In genomic region chr21:35503646-35504045, GRCh38 we compare ENCODE assay signal across 12 cellular contexts.
DNase-seq lines count a peak whose midpoint lies in the region; ATAC-seq lines count a peak whose summit lies in the region.
"Had no signal": no experiment of that assay in that cellular context is flagged by ENCODE, and none has a peak within 500 bp of the region (broad histone marks: within the 10 kb centered on the region; RNA-seq: fewer than 3 reads in every experiment).

No MANE protein-coding gene starts in this region.

- H3K36me3 ChIP-seq in aorta (ENCODE audit: control insufficient read depth in 1 of 2, insufficient read depth in 2 of 2, low read length in 1 of 2): no peaks in the 10 kb centered on the region

- H3K27ac Mint-ChIP-seq in stimulated activated naive CD8-positive, alpha-beta T cell treated with anti-CD3 and anti-CD28 coated beads, Interleukin-15, Interleukin-2, amounts not matched to agents 100 ng/mL and 50 ng/mL, for 24 hours: no peak overlapping the region
- H3K27ac Mint-ChIP-seq: IgD-negative memory B cell, progenitor cell of endocrine pancreas had no signal

- no peak for DNase-seq in stimulated activated naive CD8-positive, alpha-beta T cell treated with anti-CD3 and anti-CD28 coated beads, Interleukin-15, Interleukin-2, amounts not matched to agents 100 U/mL and 50 U/mL, for 24 hours
- DNase-seq in activated T-cell treated with anti-CD3 and anti-CD28 coated beads, Interleukin-2, amount 50 U/mL, for 4 hours: no peak
- DNase-seq in left ventricle myocardium superior: no peak
- DNase-seq in aorta: peak in 1 of 2 donors; percentile 61
- DNase-seq: NK-92 treated with Interleukin-12 subunit alpha and Interleukin-12 subunit beta, amount 100 ng/mL, for 24 hours had no signal

- no peak for ATAC-seq in stimulated activated naive CD8-positive, alpha-beta T cell treated with anti-CD3 and anti-CD28 coated beads, Interleukin-15, Interleukin-2, amounts not matched to agents 100 U/mL and 50 U/mL, for 24 hours
- peak; percentile 43 to 46 for ATAC-seq in activated T-cell treated with anti-CD3 and anti-CD28 coated beads, Interleukin-2, amount 50 U/mL, for 4 hours
- ATAC-seq in left ventricle myocardium superior (peak; percentile 74), aorta (ENCODE audit: low FRiP score) (peak; percentile 29), GM18520 (IDR thresholded peaks at IDR 0.05; ENCODE audit: unreplicated experiment) (no peak), HG03159 (IDR thresholded peaks at IDR 0.05; ENCODE audit: unreplicated experiment) (no peak), HG03108 (IDR thresholded peaks at IDR 0.05; ENCODE audit: unreplicated experiment) (no peak)

- H3K36me3 Mint-ChIP-seq in stimulated activated naive CD8-positive, alpha-beta T cell treated with anti-CD3 and anti-CD28 coated beads, Interleukin-15, Interleukin-2, amounts not matched to agents 100 ng/mL and 50 ng/mL, for 24 hours (ENCODE audit: low read depth): no peaks in the 10 kb centered on the region
- no peaks in the 10 kb centered on the region for H3K36me3 Mint-ChIP-seq in activated T-cell treated with anti-CD3 and anti-CD28 coated beads, Interleukin-2, amount 50 U/mL, for 4 hours (ENCODE audit: insufficient read depth)
- H3K36me3 Mint-ChIP-seq: IgD-negative memory B cell had no signal

- peaks cover 0 to 1% of the 10 kb centered on the region in 2 donors for H3K27me3 ChIP-seq in aorta (ENCODE audit: control insufficient read depth in 1 of 2, insufficient read depth in 2 of 2, low read length in 1 of 2)

- H3K4me1 Mint-ChIP-seq in stimulated activated naive CD8-positive, alpha-beta T cell treated with anti-CD3 and anti-CD28 coated beads, Interleukin-15, Interleukin-2, amounts not matched to agents 100 ng/mL and 50 ng/mL, for 24 hours (ENCODE audit: low read depth): peaks cover 34% of the 10 kb centered on the region
- peaks cover 36% of the 10 kb centered on the region for H3K4me1 Mint-ChIP-seq in activated T-cell treated with anti-CD3 and anti-CD28 coated beads, Interleukin-2, amount 50 U/mL, for 4 hours (ENCODE audit: low read depth)

- H3K27ac ChIP-seq in aorta (ENCODE audit: low read depth in 1 of 2, low read length in 2 of 2): no peak overlapping the region

- no peak overlapping the region for H3K4me3 ChIP-seq in aorta (ENCODE audit: low read length in 2 of 2)

- H3K27me3 Mint-ChIP-seq in stimulated activated naive CD8-positive, alpha-beta T cell treated with anti-CD3 and anti-CD28 coated beads, Interleukin-15, Interleukin-2, amounts not matched to agents 100 ng/mL and 50 ng/mL, for 24 hours: peaks cover 3% of the 10 kb centered on the region
- peaks cover 2% of the 10 kb centered on the region for H3K27me3 Mint-ChIP-seq in activated T-cell treated with anti-CD3 and anti-CD28 coated beads, Interleukin-2, amount 50 U/mL, for 4 hours (ENCODE audit: low read depth)

- 42 to 46% methylated on average over 5 of the region's 5 CpGs for WGBS in aorta, 2 donors

- H3K9me3 ChIP-seq in aorta (ENCODE audit: control insufficient read depth, low read length): no peaks in the 10 kb centered on the region

- peaks cover 7% of the 10 kb centered on the region for H3K9me3 Mint-ChIP-seq in stimulated activated naive CD8-positive, alpha-beta T cell treated with anti-CD3 and anti-CD28 coated beads, Interleukin-15, Interleukin-2, amounts not matched to agents 100 ng/mL and 50 ng/mL, for 24 hours
- peaks cover 6% of the 10 kb centered on the region for H3K9me3 Mint-ChIP-seq in activated T-cell treated with anti-CD3 and anti-CD28 coated beads, Interleukin-2, amount 50 U/mL, for 4 hours
- H3K9me3 Mint-ChIP-seq: central memory CD8-positive, alpha-beta T cell had no signal

- H3K4me1 ChIP-seq in aorta (ENCODE audit: control insufficient read depth in 1 of 2, insufficient read depth in 2 of 2, low read length in 2 of 2): peaks cover 0 to 2% of the 10 kb centered on the region in 2 donors

- intact Hi-C loops in left ventricle myocardium superior (cut with micrococcal nuclease): no loop called here
- intact Hi-C loops in aorta (cut with DNase I): no loop called here

- peak overlapping the region; percentile 14 for H3K4me3 Mint-ChIP-seq in stimulated activated naive CD8-positive, alpha-beta T cell treated with anti-CD3 and anti-CD28 coated beads, Interleukin-15, Interleukin-2, amounts not matched to agents 100 ng/mL and 50 ng/mL, for 24 hours
- no peak overlapping the region for H3K4me3 Mint-ChIP-seq in activated T-cell treated with anti-CD3 and anti-CD28 coated beads, Interleukin-2, amount 50 U/mL, for 4 hours
- H3K4me3 Mint-ChIP-seq: central memory CD8-positive, alpha-beta T cell had no signal

Comparison
In these comparisons a context has a peak if more than half of its experiments do, and no peak if none do; other contexts are left out.
1. ATAC-seq: peak in activated T-cell treated with anti-CD3 and anti-CD28 coated beads, Interleukin-2, amount 50 U/mL, for 4 hours (2 of 2), left ventricle myocardium superior (single experiment) and aorta (single experiment); none in stimulated activated naive CD8-positive, alpha-beta T cell treated with anti-CD3 and anti-CD28 coated beads, Interleukin-15, Interleukin-2, amounts not matched to agents 100 U/mL and 50 U/mL, for 24 hours (single experiment), GM18520 (single experiment), HG03159 (single experiment) and HG03108 (single experiment).